8 cellular contexts compared by ENCODE assay signal in the genomic region with DNA sequence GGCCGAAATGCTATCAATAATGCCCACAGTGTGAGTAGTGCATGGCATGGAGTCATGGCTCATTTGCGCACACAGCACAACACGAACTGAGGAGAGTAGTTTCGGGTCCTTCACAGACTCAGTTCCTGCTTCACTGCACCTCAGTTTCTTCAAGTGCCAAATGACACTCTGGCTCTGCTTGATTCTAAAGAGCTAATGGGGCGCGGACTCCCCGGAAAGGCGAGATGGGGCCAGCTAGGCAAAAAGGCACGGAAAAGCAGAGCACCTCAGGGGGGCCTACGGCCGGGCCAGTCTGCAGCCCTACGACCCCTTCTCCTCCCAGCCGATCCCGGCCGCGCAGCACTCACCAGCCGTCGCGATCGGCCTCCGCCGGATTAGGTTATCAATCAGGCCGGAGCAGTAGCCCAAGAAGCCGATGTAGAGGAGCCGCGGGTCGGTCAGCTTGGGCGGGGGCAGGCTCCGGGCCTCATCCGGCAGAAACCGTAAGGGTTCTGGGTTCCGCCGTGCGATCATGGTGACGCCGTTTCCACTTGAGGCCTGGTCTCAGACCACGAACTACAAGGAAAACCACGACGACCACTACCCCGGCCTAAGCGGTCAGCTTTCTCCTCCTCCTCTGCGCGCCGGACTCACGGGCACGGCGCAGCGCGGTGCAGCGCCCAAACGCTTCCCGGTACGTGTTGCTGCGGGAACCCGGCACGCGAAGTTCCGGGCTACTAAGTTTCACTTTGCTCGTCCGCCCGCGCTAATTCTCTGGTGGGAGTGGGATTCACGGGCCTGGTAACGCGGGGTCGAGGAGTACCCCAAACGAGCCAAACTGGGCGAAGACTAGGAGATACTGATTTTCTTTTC. TPM values are rescaled to one million over a fixed set of nuclear protein-coding genes. Genes with fewer than 3 reads are reported as not detected.
DNase-seq lines count a peak whose midpoint lies in the region; ATAC-seq, FAIRE-seq and TF ChIP-seq lines count a peak whose summit lies in the region.

A gene (minus strand): TSS at position 631 of the 852 bp plus-strand sequence. CDS start 118 bp downstream, at position 513.

- POLR2A ChIA-PET in A549 (lab: Yijun Ruan, JAX), result interaction anchor here (0.7 to 1.9 kb wide), 5 partner anchors 11 to 60 kb away, joined by 3 to 8 read pairs (median 4); a partner anchor contains a TSS

- H3K4me2 ChIP-seq in A549, result peak within 1 kb of the TSS; percentile 97

- DNase-seq in A549 (ENCODE audit: low read depth in 1 of 2, low spot score in 1 of 2) (peak; percentile 76 to 88), NCI-H2227 treated with DMSO at 0.1 percent for 48 hours (lab: John Stamatoyannopoulos, UW) (peak; percentile 80), iris pigment epithelial cell (ENCODE audit: low read depth) (peak; percentile 89)
- peak; percentile 25 to 46 (median 36) for DNase-seq in activated CD4-positive, CD25-positive, alpha-beta regulatory T cell (lab: John Stamatoyannopoulos, UW)
- peak; percentile 50 for DNase-seq in central memory CD4-positive, alpha-beta T cell
- peak; percentile 48 to 63 for DNase-seq in stimulated activated CD4-positive, alpha-beta T cell treated with anti-CD3 and anti-CD28 coated beads, Interleukin-12 subunit alpha, Interleukin-12 subunit beta, amount 100 ng/mL, for 24 hours (ENCODE audit: low read depth in 2 of 2)

- under 1% methylated on average over 47 of the region's 68 CpGs for WGBS in A549 (ENCODE audit: missing lambda C conversion rate)

- no peak for TF ChIP-seq EP300 in A549 (IDR thresholded peaks at IDR 0.05)

- peak within 1 kb of the TSS; percentile 78 for H3K4me3 ChIP-seq in A549

- peak within 1 kb of the TSS; percentile 89 to 98 for H3K27ac ChIP-seq in A549

- no peak; a peak in 1 of 5 replicates for TF ChIP-seq RAD21 in A549 (conservative IDR thresholded peaks at IDR 0.05 in 1 of 2, IDR thresholded peaks at IDR 0.05 in 1 of 2)

- H3K4me1 ChIP-seq in A549, result peaks cover 11% of the 10 kb centered on the region; the same call in 2 of the 3 replicates

- CTCF ChIA-PET in A549 (lab: Yijun Ruan, JAX), result interaction anchor here (0.9 to 1.4 kb wide), 5 partner anchors 8 to 34 kb away, joined by 3 to 4 read pairs (median 3); no protein-coding TSS in a partner anchor

- H3K9me3 ChIP-seq in A549, result no peaks in the 10 kb centered on the region

- no peak for FAIRE-seq in A549 (lab: Jason Lieb, UNC)

- no peak for TF ChIP-seq CTCF in A549 (IDR thresholded peaks at IDR 0.05)

- peak; percentile 92 for TF ChIP-seq POLR2A in A549 (IDR thresholded peaks at IDR 0.05; ENCODE audit: low read length)
- TF ChIP-seq POLR2A in GM18526 (IDR thresholded peaks at IDR 0.05; ENCODE audit: extremely low read depth, insufficient read length), result peak; percentile 82

- peak; percentile 96 to 97 for ATAC-seq in A549
- ATAC-seq in HG03097 (IDR thresholded peaks at IDR 0.05; ENCODE audit: low FRiP score, unreplicated experiment), result peak; percentile 62

TF ChIP-seq in A549, 52 proteins besides CTCF, POLR2A, EP300 and RAD21 (continues in another document):
- no peak for TF ChIP-seq RARB (CRISPR knock-in tag; IDR thresholded peaks at IDR 0.05)
- TF ChIP-seq, protein P1, sequence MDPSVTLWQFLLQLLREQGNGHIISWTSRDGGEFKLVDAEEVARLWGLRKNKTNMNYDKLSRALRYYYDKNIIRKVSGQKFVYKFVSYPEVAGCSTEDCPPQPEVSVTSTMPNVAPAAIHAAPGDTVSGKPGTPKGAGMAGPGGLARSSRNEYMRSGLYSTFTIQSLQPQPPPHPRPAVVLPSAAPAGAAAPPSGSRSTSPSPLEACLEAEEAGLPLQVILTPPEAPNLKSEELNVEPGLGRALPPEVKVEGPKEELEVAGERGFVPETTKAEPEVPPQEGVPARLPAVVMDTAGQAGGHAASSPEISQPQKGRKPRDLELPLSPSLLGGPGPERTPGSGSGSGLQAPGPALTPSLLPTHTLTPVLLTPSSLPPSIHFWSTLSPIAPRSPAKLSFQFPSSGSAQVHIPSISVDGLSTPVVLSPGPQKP (IDR thresholded peaks at IDR 0.05; ENCODE audit: low read depth, low read length), result no peak
- no peak for TF ChIP-seq JUNB (IDR thresholded peaks at IDR 0.05)
- TF ChIP-seq, protein P2, sequence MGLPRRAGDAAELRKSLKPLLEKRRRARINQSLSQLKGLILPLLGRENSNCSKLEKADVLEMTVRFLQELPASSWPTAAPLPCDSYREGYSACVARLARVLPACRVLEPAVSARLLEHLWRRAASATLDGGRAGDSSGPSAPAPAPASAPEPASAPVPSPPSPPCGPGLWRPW (IDR thresholded peaks at IDR 0.05), result no peak
- peak; percentile 82 to 94 for TF ChIP-seq JUN (IDR thresholded peaks at IDR 0.05)
- no peak for TF ChIP-seq RNF2 (IDR thresholded peaks at IDR 0.05; ENCODE audit: borderline replicate concordance, low read depth)
- TF ChIP-seq MYC (IDR thresholded peaks at IDR 0.05; ENCODE audit: borderline replicate concordance, low read length), result no peak; the same call in 1 of the 2 replicates
- TF ChIP-seq ZC3H11A (IDR thresholded peaks at IDR 0.05), result no peak
- TF ChIP-seq FOXS1 (CRISPR knock-in tag; IDR thresholded peaks at IDR 0.05), result 0 out of 2 replicates have a peak, but pooled peaks have one; percentile 50
- TF ChIP-seq HOXB5 (CRISPR knock-in tag; IDR thresholded peaks at IDR 0.05), result 0 out of 2 replicates have a peak, but pooled peaks have one; percentile 19
- TF ChIP-seq, protein P3, sequence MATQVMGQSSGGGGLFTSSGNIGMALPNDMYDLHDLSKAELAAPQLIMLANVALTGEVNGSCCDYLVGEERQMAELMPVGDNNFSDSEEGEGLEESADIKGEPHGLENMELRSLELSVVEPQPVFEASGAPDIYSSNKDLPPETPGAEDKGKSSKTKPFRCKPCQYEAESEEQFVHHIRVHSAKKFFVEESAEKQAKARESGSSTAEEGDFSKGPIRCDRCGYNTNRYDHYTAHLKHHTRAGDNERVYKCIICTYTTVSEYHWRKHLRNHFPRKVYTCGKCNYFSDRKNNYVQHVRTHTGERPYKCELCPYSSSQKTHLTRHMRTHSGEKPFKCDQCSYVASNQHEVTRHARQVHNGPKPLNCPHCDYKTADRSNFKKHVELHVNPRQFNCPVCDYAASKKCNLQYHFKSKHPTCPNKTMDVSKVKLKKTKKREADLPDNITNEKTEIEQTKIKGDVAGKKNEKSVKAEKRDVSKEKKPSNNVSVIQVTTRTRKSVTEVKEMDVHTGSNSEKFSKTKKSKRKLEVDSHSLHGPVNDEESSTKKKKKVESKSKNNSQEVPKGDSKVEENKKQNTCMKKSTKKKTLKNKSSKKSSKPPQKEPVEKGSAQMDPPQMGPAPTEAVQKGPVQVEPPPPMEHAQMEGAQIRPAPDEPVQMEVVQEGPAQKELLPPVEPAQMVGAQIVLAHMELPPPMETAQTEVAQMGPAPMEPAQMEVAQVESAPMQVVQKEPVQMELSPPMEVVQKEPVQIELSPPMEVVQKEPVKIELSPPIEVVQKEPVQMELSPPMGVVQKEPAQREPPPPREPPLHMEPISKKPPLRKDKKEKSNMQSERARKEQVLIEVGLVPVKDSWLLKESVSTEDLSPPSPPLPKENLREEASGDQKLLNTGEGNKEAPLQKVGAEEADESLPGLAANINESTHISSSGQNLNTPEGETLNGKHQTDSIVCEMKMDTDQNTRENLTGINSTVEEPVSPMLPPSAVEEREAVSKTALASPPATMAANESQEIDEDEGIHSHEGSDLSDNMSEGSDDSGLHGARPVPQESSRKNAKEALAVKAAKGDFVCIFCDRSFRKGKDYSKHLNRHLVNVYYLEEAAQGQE (IDR thresholded peaks at IDR 0.05), result no peak; the same call in 1 of the 2 replicates
- no peak for TF ChIP-seq HOXA7 (CRISPR knock-in tag; IDR thresholded peaks at IDR 0.05)
- peak; percentile 27; the same call in 2 of the 3 replicates for TF ChIP-seq SMC3 (IDR thresholded peaks at IDR 0.05)
- 0 out of 2 replicates have a peak, but pooled peaks have one; percentile 18 for TF ChIP-seq TP53 (CRISPR knock-in tag; IDR thresholded peaks at IDR 0.05)
- no peak for TF ChIP-seq CBX8 (IDR thresholded peaks at IDR 0.05)
- no peak for TF ChIP-seq POLR2AphosphoS2 (conservative IDR thresholded peaks at IDR 0.05; ENCODE audit: low read length)
- TF ChIP-seq HEYL (CRISPR knock-in tag; IDR thresholded peaks at IDR 0.05), result no peak
- TF ChIP-seq, protein P4, sequence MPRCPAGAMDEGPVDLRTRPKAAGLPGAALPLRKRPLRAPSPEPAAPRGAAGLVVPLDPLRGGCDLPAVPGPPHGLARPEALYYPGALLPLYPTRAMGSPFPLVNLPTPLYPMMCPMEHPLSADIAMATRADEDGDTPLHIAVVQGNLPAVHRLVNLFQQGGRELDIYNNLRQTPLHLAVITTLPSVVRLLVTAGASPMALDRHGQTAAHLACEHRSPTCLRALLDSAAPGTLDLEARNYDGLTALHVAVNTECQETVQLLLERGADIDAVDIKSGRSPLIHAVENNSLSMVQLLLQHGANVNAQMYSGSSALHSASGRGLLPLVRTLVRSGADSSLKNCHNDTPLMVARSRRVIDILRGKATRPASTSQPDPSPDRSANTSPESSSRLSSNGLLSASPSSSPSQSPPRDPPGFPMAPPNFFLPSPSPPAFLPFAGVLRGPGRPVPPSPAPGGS (IDR thresholded peaks at IDR 0.05), result peak; percentile 90; the same call in 2 of the 3 replicates
- TF ChIP-seq FOSL2 (IDR thresholded peaks at IDR 0.05), result no peak
- peak; percentile 30; the same call in 1 of the 2 replicates for TF ChIP-seq FOSL2 (CRISPR knock-in tag; IDR thresholded peaks at IDR 0.05)
- TF ChIP-seq, protein P5, sequence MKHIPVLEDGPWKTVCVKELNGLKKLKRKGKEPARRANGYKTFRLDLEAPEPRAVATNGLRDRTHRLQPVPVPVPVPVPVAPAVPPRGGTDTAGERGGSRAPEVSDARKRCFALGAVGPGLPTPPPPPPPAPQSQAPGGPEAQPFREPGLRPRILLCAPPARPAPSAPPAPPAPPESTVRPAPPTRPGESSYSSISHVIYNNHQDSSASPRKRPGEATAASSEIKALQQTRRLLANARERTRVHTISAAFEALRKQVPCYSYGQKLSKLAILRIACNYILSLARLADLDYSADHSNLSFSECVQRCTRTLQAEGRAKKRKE (CRISPR knock-in tag; IDR thresholded peaks at IDR 0.05; ENCODE audit: low read depth), result no peak
- peak; percentile 75; the same call in 1 of the 2 replicates for TF ChIP-seq KDM5A (IDR thresholded peaks at IDR 0.05)

RNA-seq across cellular contexts. Expression of the gene that starts here (rescaled TPM):
- polyA plus RNA-seq in A549 (2011; rRNA removed) (138 and 148 TPM in 2 replicates), A549 (2017; fragmentation: RNase III; extraction: RNeasy Plus Mini Kit Qiagen cat#74134 plus additional on column Dnase treatment) (241 to 277 TPM (median 248 TPM) in 3 replicates)
- polyA plus RNA-seq in A549 (2012; cell fraction: cytosol; rRNA removed), result 270 and 298 TPM in 2 replicates
- 179 and 187 TPM in 2 replicates for polyA plus RNA-seq in A549 (2012; cell fraction: nucleus; rRNA removed)
- 27.2 and 43.9 TPM in 2 replicates for polyA minus RNA-seq in A549 (2011; rRNA and poly(A)+ RNA removed)

Comparison
In these comparisons a context has a peak if more than half of its experiments do, and no peak if none do; other contexts are left out.
1. Peak in every context shown above with its lines: DNase-seq, ATAC-seq, H3K4me3 ChIP-seq and H3K27ac ChIP-seq.
2. DNase-seq: peak in every context shown above with its lines; median percentile 89 in iris pigment epithelial cell; 82 in A549; 80 in NCI-H2227 treated with DMSO at 0.1 percent for 48 hours; 56 in stimulated activated CD4-positive, alpha-beta T cell treated with anti-CD3 and anti-CD28 coated beads, Interleukin-12 subunit alpha, Interleukin-12 subunit beta, amount 100 ng/mL, for 24 hours; 50 in central memory CD4-positive, alpha-beta T cell; 36 in activated CD4-positive, CD25-positive, alpha-beta regulatory T cell.